8 cellular contexts compared by ENCODE assay signal in the genomic region with DNA sequence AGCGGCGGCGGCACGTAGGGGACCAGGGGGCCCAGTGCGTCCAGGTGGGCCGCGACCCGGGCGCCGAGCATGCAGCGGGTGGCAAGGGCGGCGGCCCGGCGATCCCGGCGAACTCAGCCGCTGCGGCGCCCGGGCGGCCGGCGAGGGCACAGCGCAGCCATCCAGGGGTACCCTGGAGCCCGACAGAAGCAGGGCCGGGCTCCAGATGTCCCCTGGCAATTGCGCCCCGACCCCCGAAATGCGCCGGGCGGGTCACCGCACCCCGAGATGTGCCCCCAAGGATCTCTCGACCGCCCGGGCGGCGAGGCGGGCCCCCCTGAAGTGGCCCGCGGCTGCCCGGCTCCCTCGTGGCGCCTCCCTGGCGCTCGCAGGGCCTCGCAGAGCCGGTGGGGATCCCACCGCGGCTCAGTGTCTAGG. TPM values are rescaled to one million over a fixed set of nuclear protein-coding genes. Genes with fewer than 3 reads are reported as not detected.
DNase-seq lines count a peak whose midpoint lies in the region; ATAC-seq, FAIRE-seq and TF ChIP-seq lines count a peak whose summit lies in the region.
"Not testable (repeated sequence)": the region's sequence is repeated elsewhere in the genome, so short reads cannot be mapped to it uniquely, and the experiment has no call there.

No MANE protein-coding gene starts in this region.

- H3K79me2 ChIP-seq in K562 (ENCODE audit: control insufficient read depth, insufficient read depth, low read length), result peaks cover 68% of the 10 kb centered on the region

- in situ Hi-C loops in K562 (cut with MboI), result not testable (repeated sequence)

- not testable (repeated sequence) for H3K27ac Mint-ChIP-seq in T-helper 17 cell
- peak overlapping the region; percentile 65 for H3K27ac Mint-ChIP-seq in stimulated activated effector memory CD8-positive, alpha-beta T cell treated with anti-CD3 and anti-CD28 coated beads, Interleukin-12 subunit alpha, Interleukin-12 subunit beta, amount 100 ng/mL, for 72 hours

- peak overlapping the region; percentile 92 for H3K4me3 Mint-ChIP-seq in T-helper 17 cell
- H3K4me3 Mint-ChIP-seq in stimulated activated effector memory CD8-positive, alpha-beta T cell treated with anti-CD3 and anti-CD28 coated beads, Interleukin-12 subunit alpha, Interleukin-12 subunit beta, amount 100 ng/mL, for 72 hours, result peak overlapping the region; percentile 79

- peaks cover 68% of the 10 kb centered on the region for H3K4me1 Mint-ChIP-seq in T-helper 17 cell
- peaks cover 83% of the 10 kb centered on the region for H3K4me1 Mint-ChIP-seq in stimulated activated effector memory CD8-positive, alpha-beta T cell treated with anti-CD3 and anti-CD28 coated beads, Interleukin-12 subunit alpha, Interleukin-12 subunit beta, amount 100 ng/mL, for 72 hours

- peak; percentile 13 for ATAC-seq in GM19455 (IDR thresholded peaks at IDR 0.05; ENCODE audit: unreplicated experiment)
- ATAC-seq in HG03460 (IDR thresholded peaks at IDR 0.05; ENCODE audit: unreplicated experiment), result peak; percentile 3
- ATAC-seq in T-helper 17 cell, result peak; percentile 1
- peak; percentile 1; the same call in 2 of the 3 replicates for ATAC-seq in K562
- ATAC-seq in gastroesophageal sphincter, result not testable (repeated sequence)
- ATAC-seq in stimulated activated effector memory CD8-positive, alpha-beta T cell treated with anti-CD3 and anti-CD28 coated beads, Interleukin-12 subunit alpha, Interleukin-12 subunit beta, amount 100 ng/mL, for 72 hours, result peak; percentile 2

- H3K27me3 ChIP-seq in BJ (ENCODE audit: control insufficient read depth, insufficient read depth, low read length); K562 (ENCODE audit: control insufficient read depth in 2 of 2, insufficient read depth in 2 of 2, low read length in 2 of 2); gastroesophageal sphincter; mucosa of stomach (ENCODE audit: control insufficient read depth, insufficient read depth, low read length): not testable (repeated sequence)

- H3K9ac ChIP-seq in K562 (ENCODE audit: insufficient read depth in 1 of 2, low read depth in 2 of 2, low read length in 2 of 2), result peak overlapping the region; percentile 67 to 89; a peak in 3 of 4 replicates
- H3K9ac ChIP-seq in mucosa of stomach (ENCODE audit: low read length), result not testable (repeated sequence)

- not testable (repeated sequence) for H3K36me3 Mint-ChIP-seq in T-helper 17 cell (ENCODE audit: low read depth)
- peaks cover 23% of the 10 kb centered on the region for H3K36me3 Mint-ChIP-seq in stimulated activated effector memory CD8-positive, alpha-beta T cell treated with anti-CD3 and anti-CD28 coated beads, Interleukin-12 subunit alpha, Interleukin-12 subunit beta, amount 100 ng/mL, for 72 hours

- DNase-seq in BJ (ENCODE audit: low read depth); T-helper 17 cell; K562 (ENCODE audit: extremely low read depth in 1 of 4, low spot score in 3 of 4); stimulated activated effector memory CD8-positive, alpha-beta T cell treated with anti-CD3 and anti-CD28 coated beads, Interleukin-12 subunit alpha, Interleukin-12 subunit beta, amount 100 ng/mL, for 72 hours (ENCODE audit: low spot score in 2 of 2): not testable (repeated sequence)

- not testable (repeated sequence) for H3K9me3 Mint-ChIP-seq in stimulated activated effector memory CD8-positive, alpha-beta T cell treated with anti-CD3 and anti-CD28 coated beads, Interleukin-12 subunit alpha, Interleukin-12 subunit beta, amount 100 ng/mL, for 72 hours

- H3K36me3 ChIP-seq in BJ (ENCODE audit: control insufficient read depth, insufficient read depth, low read length); gastroesophageal sphincter; mucosa of stomach (ENCODE audit: control insufficient read depth, insufficient read depth, low read length): not testable (repeated sequence)
- peaks cover 27% of the 10 kb centered on the region; the same call in 2 of the 3 replicates for H3K36me3 ChIP-seq in K562 (ENCODE audit: control insufficient read depth, insufficient read depth, low read length)

- H3K4me2 ChIP-seq in K562 (ENCODE audit: insufficient read depth, low read length), result peak overlapping the region; percentile 87

- not testable (repeated sequence) for TF ChIP-seq RAD21 in K562 (CRISPR knock-in tag; conservative IDR thresholded peaks at IDR 0.05 in 1 of 2, IDR thresholded peaks at IDR 0.05 in 1 of 2)

- not testable (repeated sequence) for H3K9me3 ChIP-seq in T-helper 17 cell (ENCODE audit: control insufficient read depth, low read length, poor library complexity, severe bottlenecking); K562 (replicated peaks; ENCODE audit: control insufficient read depth, insufficient read depth, low read depth, low read length); gastroesophageal sphincter; mucosa of stomach (ENCODE audit: control insufficient read depth, low read length)

- peak overlapping the region; percentile 64; the same call in 1 of the 3 replicates for H3K27ac ChIP-seq in K562 (ENCODE audit: extremely low read depth, low read depth, low read length)
- peak overlapping the region; percentile 85 to 94 (median 88) for H3K27ac ChIP-seq in gastroesophageal sphincter

- POLR2A ChIA-PET in BJ (lab: Charles Lee) (interaction anchor here (1.0 kb wide), 1 partner anchor 71 kb away, joined by 3 read pairs; no protein-coding TSS in a partner anchor), K562 (lab: Yijun Ruan, JAX) (interaction anchor here (0.6 to 1.0 kb wide), 6 partner anchors 8 to 878 kb away, joined by 3 to 4 read pairs (median 3); no protein-coding TSS in a partner anchor)

- not testable (repeated sequence) for TF ChIP-seq POLR2A in K562 (conservative IDR thresholded peaks at IDR 0.05); gastroesophageal sphincter (IDR thresholded peaks at IDR 0.05)

- not testable (repeated sequence) for TF ChIP-seq EP300 in K562 (IDR thresholded peaks at IDR 0.05; ENCODE audit: low read length); gastroesophageal sphincter (IDR thresholded peaks at IDR 0.05)

- H2AFZ ChIP-seq in K562 (ENCODE audit: low read depth, low read length), result peak overlapping the region; percentile 46; the same call in 1 of the 2 replicates

- intact Hi-C loops in K562 (cut with micrococcal nuclease), result not testable (repeated sequence)

- H3K4me1 ChIP-seq in K562 (replicated peaks in 1 of 2; ENCODE audit: control insufficient read depth in 2 of 2, insufficient read depth in 2 of 2, low read length in 2 of 2) (peaks cover 47 to 61% of the 10 kb centered on the region in 2 experiments), gastroesophageal sphincter (peaks cover 8 to 82% (median 64%) of the 10 kb centered on the region in 3 donors), mucosa of stomach (ENCODE audit: control insufficient read depth, insufficient read depth, low read length) (peaks cover 67% of the 10 kb centered on the region)

- H3K9me1 ChIP-seq in K562 (ENCODE audit: control insufficient read depth, insufficient read depth, low read length), result peaks cover 16% of the 10 kb centered on the region

- not testable (repeated sequence) for FAIRE-seq in K562 (lab: Jason Lieb, UNC)

- not testable (repeated sequence) for H3K27me3 Mint-ChIP-seq in T-helper 17 cell

- CTCF ChIA-PET in BJ (lab: Yijun Ruan, JAX) (interaction anchor here (0.5 to 1.0 kb wide), 3 partner anchors 9 to 804 kb away, joined by 3 to 4 read pairs (median 3); no protein-coding TSS in a partner anchor), K562 (lab: Yijun Ruan, JAX; ENCODE audit: low intra/inter-chr PET ratio) (interaction anchor here (0.7 kb wide), 1 partner anchor 430 kb away, joined by 3 read pairs; no protein-coding TSS in a partner anchor)

- BruUV-seq in K562 (replicated peaks; lab: Mats Ljungman, UMichigan), result not testable (repeated sequence)

- WGBS in K562 (ENCODE audit: insufficient coverage, low coverage, missing lambda C conversion rate), result under 1% methylated on average over 21 of the region's 52 CpGs
- no CpG with 5 or more reads among the region's 52 CpGs for WGBS in gastroesophageal sphincter (ENCODE audit: low coverage in 1 of 2), 2 donors

- TF ChIP-seq CTCF in BJ (IDR thresholded peaks at IDR 0.05; ENCODE audit: insufficient read depth, low read depth, low read length); K562 (IDR thresholded peaks at IDR 0.05 in 2 of 3, conservative IDR thresholded peaks at IDR 0.05 in 1 of 3; ENCODE audit: insufficient read depth in 2 of 3, low read depth in 1 of 3, low read length in 3 of 3); gastroesophageal sphincter (IDR thresholded peaks at IDR 0.05): not testable (repeated sequence)

- peaks cover 47% of the 10 kb centered on the region for H4K20me1 ChIP-seq in K562 (replicated peaks; ENCODE audit: control insufficient read depth, insufficient read depth, low read length)

- H3K4me3 ChIP-seq in BJ (ENCODE audit: low read depth, low read length) (peak overlapping the region; percentile 65), K562 (peak overlapping the region; percentile 64), gastroesophageal sphincter (peak overlapping the region; percentile 79 to 91), mucosa of stomach (ENCODE audit: low read length) (peak overlapping the region; percentile 66)

RNA-seq across cellular contexts. Expression of gene DEXI, which starts 0.3 kb away (rescaled TPM):
- polyA plus RNA-seq in BJ (2011; rRNA removed) (32.7 and 55.2 TPM in 2 replicates), K562 (2011; rRNA removed) (20.0 and 24.5 TPM in 2 replicates), K562 (2014; fragmentation: Illumina TruSeq; extraction: Trizol) (39.2 and 40.1 TPM in 2 replicates), K562 (2014; fragmentation: Nextera tagmentation; extraction: Ambion mirVana) (1 to 10 TPM; 2.9 to 3.7 TPM), K562 (2014; rRNA removed) (21.1 and 31.5 TPM in 2 replicates)
- 17.3 and 23.4 TPM in 2 replicates for polyA minus RNA-seq in BJ (2011; rRNA and poly(A)+ RNA removed)
- total RNA-seq in T-helper 17 cell (10 to 100 TPM; 14.2 to 15.1 TPM), K562 (2014; rRNA removed) (35.8 and 43.1 TPM in 2 replicates), K562 (2014; rRNA removed; fragmentation: Illumina TruSeq; extraction: Trizol) (18.2 and 22.0 TPM in 2 replicates), K562 (2015; rRNA removed; fragmentation: Illumina TruSeq; extraction: Trizol) (29.6 and 31.3 TPM in 2 replicates), K562 (2021) (33.3 and 38.2 TPM in 2 replicates), gastroesophageal sphincter (100 to 1,000 TPM in 2 of 4 donors, 10 to 100 TPM in 2; 79.2 to 136 (median 102) TPM)
- 19.9 and 32.5 TPM in 2 replicates for total RNA-seq in K562 (2011; cell fraction: chromatin; rRNA removed; ENCODE audit: low replicate concordance)
- total RNA-seq in K562 (2011; cell fraction: nucleolus; rRNA removed), result 26.5 and 30.0 TPM in 2 replicates
- total RNA-seq in K562 (2011; cell fraction: nucleoplasm; rRNA removed), result 26.1 and 37.4 TPM in 2 replicates
- 35.9 and 65.4 TPM in 2 replicates for polyA plus RNA-seq in K562 (2011; cell fraction: cytosol; rRNA removed)
- polyA plus RNA-seq in K562 (2011; cell fraction: nucleus; rRNA removed), result 24.2 and 31.3 TPM in 2 replicates
- polyA plus RNA-seq in K562 (2012), result 34.3 and 38.6 TPM in 2 replicates
- polyA minus RNA-seq in K562 (2011; rRNA and poly(A)+ RNA removed), result 25.2 and 29.1 TPM in 2 replicates
- polyA minus RNA-seq in K562 (2011; cell fraction: cytosol; rRNA and poly(A)+ RNA removed), result 21.8 and 24.2 TPM in 2 replicates
- 12.3 and 19.3 TPM in 2 replicates for polyA minus RNA-seq in K562 (2011; cell fraction: nucleus; rRNA and poly(A)+ RNA removed)

RNA-seq across cellular contexts. Expression of gene CLEC16A, which starts 2.4 kb away (rescaled TPM):
- polyA plus RNA-seq in BJ (2011; rRNA removed) (7.7 and 8.7 TPM in 2 replicates), K562 (2011; rRNA removed) (8.8 and 10.4 TPM in 2 replicates), K562 (2014; fragmentation: Illumina TruSeq; extraction: Trizol) (15.6 and 16.1 TPM in 2 replicates), K562 (2014; fragmentation: Nextera tagmentation; extraction: Ambion mirVana) (1 to 10 TPM in 1 of 2 experiments, under 1 TPM in 1; 1.00 to 1.4 TPM), K562 (2014; rRNA removed) (10.6 and 10.8 TPM in 2 replicates)
- polyA minus RNA-seq in BJ (2011; rRNA and poly(A)+ RNA removed), result 24.7 and 44.1 TPM in 2 replicates
- total RNA-seq in T-helper 17 cell (10 to 100 TPM; 31.1 to 32.0 TPM), K562 (2014; rRNA removed) (9.8 and 13.6 TPM in 2 replicates), K562 (2014; rRNA removed; fragmentation: Illumina TruSeq; extraction: Trizol) (11.4 and 13.2 TPM in 2 replicates), K562 (2015; rRNA removed; fragmentation: Illumina TruSeq; extraction: Trizol) (8.5 and 10.0 TPM in 2 replicates), K562 (2021) (22.1 and 22.3 TPM in 2 replicates), gastroesophageal sphincter (10 to 100 TPM; 19.9 to 38.3 (median 35.0) TPM)
- total RNA-seq in K562 (2011; cell fraction: chromatin; rRNA removed; ENCODE audit: low replicate concordance), result 90.8 and 106 TPM in 2 replicates
- total RNA-seq in K562 (2011; cell fraction: nucleolus; rRNA removed), result 41.2 and 41.7 TPM in 2 replicates
- total RNA-seq in K562 (2011; cell fraction: nucleoplasm; rRNA removed), result 59.0 and 65.7 TPM in 2 replicates
- polyA plus RNA-seq in K562 (2011; cell fraction: cytosol; rRNA removed), result 7.3 and 8.2 TPM in 2 replicates
- polyA plus RNA-seq in K562 (2011; cell fraction: nucleus; rRNA removed), result 13.4 and 16.9 TPM in 2 replicates
- 13.6 and 19.6 TPM in 2 replicates for polyA plus RNA-seq in K562 (2012)
- polyA minus RNA-seq in K562 (2011; rRNA and poly(A)+ RNA removed), result 35.1 and 47.1 TPM in 2 replicates
- 21.8 and 27.7 TPM in 2 replicates for polyA minus RNA-seq in K562 (2011; cell fraction: cytosol; rRNA and poly(A)+ RNA removed)
- 14.4 and 24.4 TPM in 2 replicates for polyA minus RNA-seq in K562 (2011; cell fraction: nucleus; rRNA and poly(A)+ RNA removed)
